ENCODE assay signal across 8 cellular contexts in the genomic region with DNA sequence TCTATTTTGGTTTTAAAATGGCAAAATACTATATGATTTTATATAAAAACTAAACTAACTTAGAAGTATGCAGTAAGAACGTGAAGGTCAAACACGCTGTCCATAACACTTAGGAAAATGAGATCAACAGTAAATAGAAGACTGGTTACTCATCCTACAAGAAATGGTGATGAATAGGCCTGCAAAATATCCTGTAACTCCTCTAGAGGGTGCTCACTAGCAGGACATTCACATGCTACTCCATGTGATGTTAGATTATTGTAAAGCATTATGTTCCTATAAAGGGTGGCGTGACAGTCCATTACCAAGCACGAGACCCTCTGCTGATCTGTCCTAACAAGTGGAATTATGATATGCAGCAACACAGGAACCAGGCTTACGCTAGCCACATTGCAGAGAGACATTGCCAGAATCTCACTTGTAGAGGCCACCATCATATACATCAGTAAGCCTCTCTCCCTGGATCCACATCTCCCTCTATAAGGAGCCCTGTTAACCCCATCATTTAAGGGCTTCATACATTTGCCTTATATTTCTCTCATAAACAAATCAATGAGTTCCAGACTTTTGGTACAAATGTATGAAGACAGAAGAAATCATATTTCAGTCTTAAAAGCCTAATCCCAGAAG. TPM values are rescaled to one million over a fixed set of nuclear protein-coding genes. Genes with fewer than 3 reads are reported as not detected.
DNase-seq lines count a peak whose midpoint lies in the region; ATAC-seq, FAIRE-seq and TF ChIP-seq lines count a peak whose summit lies in the region.

No MANE protein-coding gene starts in this region.

- no peak overlapping the region for H3K4me3 Mint-ChIP-seq in T-cell
- no peak overlapping the region for H3K4me3 Mint-ChIP-seq in naive thymus-derived CD8-positive, alpha-beta T cell

- DNase-seq in Ammon's horn (ENCODE audit: low spot score) (peak; percentile 39), GM12864 (ENCODE audit: low read depth) (peak; percentile 4), NB4 (ENCODE audit: low read depth) (peak; percentile 76), T-cell (peak in 13 of 34 experiments; percentile 1 to 18 (median 9)), erythroblast (lab: John Stamatoyannopoulos, UW) (peak; percentile 49 to 62), urothelium cell line (ENCODE audit: low spot score) (no peak)
- peak in 6 of 10 donors; percentile 15 to 61 (median 32) for DNase-seq in naive thymus-derived CD8-positive, alpha-beta T cell

- CTCF ChIA-PET in T-cell (lab: Charles Lee), result interaction anchor here (0.6 to 2.7 kb wide), 3 partner anchors 58 to 122 kb away, joined by 3 to 10 read pairs (median 4); no protein-coding TSS in a partner anchor

- H3K9me3 Mint-ChIP-seq in T-cell, result no peaks in the 10 kb centered on the region
- no peaks in the 10 kb centered on the region for H3K9me3 Mint-ChIP-seq in naive thymus-derived CD8-positive, alpha-beta T cell

- H3K4me3 ChIP-seq in GM12864 (ENCODE audit: low read depth, low read length) (no peak overlapping the region), NB4 (ENCODE audit: low read depth, low read length) (no peak overlapping the region)

- no peak for FAIRE-seq in urothelium cell line (lab: Jason Lieb, UNC)

- peaks cover 0 to 2% of the 10 kb centered on the region in 2 donors for H3K27me3 Mint-ChIP-seq in T-cell
- H3K27me3 Mint-ChIP-seq in naive thymus-derived CD8-positive, alpha-beta T cell, result peaks cover 0 to 5% (median 0%) of the 10 kb centered on the region in 5 donors

- TF ChIP-seq POLR2A in NB4 (IDR thresholded peaks at IDR 0.05; ENCODE audit: extremely low read depth, insufficient read length) (no peak), erythroblast (IDR thresholded peaks at IDR 0.05; ENCODE audit: low read length) (no peak)

- TF ChIP-seq CTCF in GM12864 (IDR thresholded peaks at IDR 0.05; ENCODE audit: low read depth, low read length, missing control alignments) (peak; percentile 64), NB4 (IDR thresholded peaks at IDR 0.05; ENCODE audit: low read depth, low read length) (peak; percentile 79)

- no peak overlapping the region for H3K27ac Mint-ChIP-seq in T-cell
- H3K27ac Mint-ChIP-seq in naive thymus-derived CD8-positive, alpha-beta T cell, result no peak overlapping the region

- POLR2A ChIA-PET in T-cell (lab: Charles Lee), result no interaction called here
- POLR2A ChIA-PET in naive thymus-derived CD8-positive, alpha-beta T cell (lab: Charles Lee), result no interaction called here

- peak; percentile 74 to 91 (median 83) for ATAC-seq in T-cell (replicated peaks in 1 of 4)
- ATAC-seq in naive thymus-derived CD8-positive, alpha-beta T cell, result peak; percentile 85 to 92
- ATAC-seq in HG03135 (IDR thresholded peaks at IDR 0.05; ENCODE audit: unreplicated experiment), result no peak

- no peaks in the 10 kb centered on the region for H3K36me3 Mint-ChIP-seq in T-cell
- H3K36me3 Mint-ChIP-seq in naive thymus-derived CD8-positive, alpha-beta T cell, result no peaks in the 10 kb centered on the region

- H3K4me1 Mint-ChIP-seq in T-cell, result no peaks in the 10 kb centered on the region
- H3K4me1 Mint-ChIP-seq in naive thymus-derived CD8-positive, alpha-beta T cell, result peaks cover 0 to 2% (median under 1%) of the 10 kb centered on the region in 4 donors

RNA-seq across cellular contexts. Expression of a gene that starts 18.0 kb away (rescaled TPM):
- not detected for total RNA-seq in T-cell
- total RNA-seq in naive thymus-derived CD8-positive, alpha-beta T cell, result not detected
- not detected for polyA plus RNA-seq in naive thymus-derived CD8-positive, alpha-beta T cell

RNA-seq across cellular contexts. Expression of a gene that starts 19.5 kb away (rescaled TPM):
- total RNA-seq in T-cell, result not detected
- not detected for total RNA-seq in naive thymus-derived CD8-positive, alpha-beta T cell
- not detected for polyA plus RNA-seq in naive thymus-derived CD8-positive, alpha-beta T cell

RNA-seq across cellular contexts. Expression of a gene that starts 48.5 kb away (rescaled TPM):
- not detected for total RNA-seq in T-cell
- not detected for total RNA-seq in naive thymus-derived CD8-positive, alpha-beta T cell
- not detected for polyA plus RNA-seq in naive thymus-derived CD8-positive, alpha-beta T cell

RNA-seq across cellular contexts. Expression of a gene that starts 51.8 kb away (rescaled TPM):
- not detected for total RNA-seq in T-cell
- total RNA-seq in naive thymus-derived CD8-positive, alpha-beta T cell, result not detected
- polyA plus RNA-seq in naive thymus-derived CD8-positive, alpha-beta T cell, result not detected
